13 cellular contexts compared by ENCODE assay signal in genomic region chr1:46990541-46990940, GRCh38. TPM values are rescaled to one million over a fixed set of nuclear protein-coding genes. Genes with fewer than 3 reads are reported as not detected.
"Had no signal": no experiment of that assay in that cellular context is flagged by ENCODE, and none has a peak within 500 bp of the region (broad histone marks: within the 10 kb centered on the region; RNA-seq: fewer than 3 reads in every experiment).

No MANE protein-coding gene starts in this region.

RNA-seq across cellular contexts. Expression of gene CYP4X1, which starts 32.9 kb away (rescaled TPM):
- total RNA-seq: activated B cell treated with CpG ODN at 0.5 μM for 24 hours; activated CD4-positive, alpha-beta memory T cell treated with anti-CD3 and anti-CD28 coated beads for 36 hours; activated CD4-positive, alpha-beta memory T cell treated with anti-CD3 and anti-CD28 coated beads, Interleukin-2, amount 10 ng/mL, durations not matched to agents 7 days and 5 days; activated CD4-positive, alpha-beta T cell treated with anti-CD3 and anti-CD28 coated beads for 36 hours; activated CD4-positive, alpha-beta T cell treated with anti-CD3 and anti-CD28 coated beads, Interleukin-2, amount 10 ng/mL, durations not matched to agents 24 days and 14 days; activated CD4-positive, alpha-beta T cell treated with anti-CD3 and anti-CD28 coated beads, Interleukin-2, amount 10 ng/mL, durations not matched to agents 7 days and 5 days; activated CD8-positive, alpha-beta memory T cell treated with anti-CD3 and anti-CD28 coated beads for 36 hours; activated CD8-positive, alpha-beta memory T cell treated with anti-CD3 and anti-CD28 coated beads, Interleukin-2, amount 10 ng/mL, durations not matched to agents 7 days and 5 days; activated CD8-positive, alpha-beta T cell treated with anti-CD3 and anti-CD28 coated beads for 36 hours; activated CD8-positive, alpha-beta T cell treated with anti-CD3 and anti-CD28 coated beads, Interleukin-2, amount 10 ng/mL, durations not matched to agents 7 days and 5 days; T-helper 1 cell treated with Interleukin-12 subunit alpha and Interleukin-12 subunit beta and Interleukin-4 antibody, amounts not matched to agents 30 ng/mL and 1 ng/mL, for 36 hours; T-helper 17 cell; T-helper 2 cell treated with Interferon-gamma antibody and Interleukin-4, amounts not matched to agents 100 ng/mL and 5 ng/mL, for 36 hours had no signal

RNA-seq across cellular contexts. Expression of gene CYP4A11, which starts 49.3 kb away (rescaled TPM):
- total RNA-seq: activated B cell treated with CpG ODN at 0.5 μM for 24 hours; activated CD4-positive, alpha-beta memory T cell treated with anti-CD3 and anti-CD28 coated beads for 36 hours; activated CD4-positive, alpha-beta memory T cell treated with anti-CD3 and anti-CD28 coated beads, Interleukin-2, amount 10 ng/mL, durations not matched to agents 7 days and 5 days; activated CD4-positive, alpha-beta T cell treated with anti-CD3 and anti-CD28 coated beads for 36 hours; activated CD4-positive, alpha-beta T cell treated with anti-CD3 and anti-CD28 coated beads, Interleukin-2, amount 10 ng/mL, durations not matched to agents 24 days and 14 days; activated CD4-positive, alpha-beta T cell treated with anti-CD3 and anti-CD28 coated beads, Interleukin-2, amount 10 ng/mL, durations not matched to agents 7 days and 5 days; activated CD8-positive, alpha-beta memory T cell treated with anti-CD3 and anti-CD28 coated beads for 36 hours; activated CD8-positive, alpha-beta memory T cell treated with anti-CD3 and anti-CD28 coated beads, Interleukin-2, amount 10 ng/mL, durations not matched to agents 7 days and 5 days; activated CD8-positive, alpha-beta T cell treated with anti-CD3 and anti-CD28 coated beads for 36 hours; activated CD8-positive, alpha-beta T cell treated with anti-CD3 and anti-CD28 coated beads, Interleukin-2, amount 10 ng/mL, durations not matched to agents 7 days and 5 days; T-helper 1 cell treated with Interleukin-12 subunit alpha and Interleukin-12 subunit beta and Interleukin-4 antibody, amounts not matched to agents 30 ng/mL and 1 ng/mL, for 36 hours; T-helper 17 cell; T-helper 2 cell treated with Interferon-gamma antibody and Interleukin-4, amounts not matched to agents 100 ng/mL and 5 ng/mL, for 36 hours had no signal
